In genomic region chr11:69640995-69641581, GRCh38 we compare ENCODE assay signal across 1 cellular context.
TF ChIP-seq lines count a peak whose summit lies in the region.

CCND1 (plus strand) TSS chr11:69641156; CDS start chr11:69641314, 158 bp downstream.

TF ChIP-seq in K562, 482 proteins besides CTCF, POLR2A, EP300 and RAD21 (continued from another document and continues in another):
- peak in 1 of 2 experiments; percentile 70; a peak in 1 of 4 replicates for TF ChIP-seq UBTF (IDR thresholded peaks at IDR 0.05; ENCODE audit: borderline replicate concordance in 1 of 2, low read depth in 2 of 2, low read length in 2 of 2)
- TF ChIP-seq TFE3 (CRISPR knock-in tag; IDR thresholded peaks at IDR 0.05): no peak
- 0 out of 2 replicates have a peak, but pooled peaks have one; percentile 49 for TF ChIP-seq NR2C2 (CRISPR knock-in tag; IDR thresholded peaks at IDR 0.05)
- TF ChIP-seq NR2C2 (tag; IDR thresholded peaks at IDR 0.05): no peak
- TF ChIP-seq ZNF165 (CRISPR knock-in tag; IDR thresholded peaks at IDR 0.05; ENCODE audit: borderline replicate concordance): no peak
- peak; percentile 81 for TF ChIP-seq RBFOX2 (IDR thresholded peaks at IDR 0.05; ENCODE audit: low read depth, low read length)
- TF ChIP-seq HCFC1 (IDR thresholded peaks at IDR 0.05; ENCODE audit: low read depth, low read length): no peak
- no peak for TF ChIP-seq SIX5 (IDR thresholded peaks at IDR 0.05; ENCODE audit: borderline replicate concordance in 1 of 2, insufficient read depth in 1 of 2, low read depth in 1 of 2, low read length in 2 of 2)
- 0 out of 2 replicates have a peak, but pooled peaks have one; percentile 23 for TF ChIP-seq SMARCE1 (IDR thresholded peaks at IDR 0.05)
- TF ChIP-seq BRF2 (IDR thresholded peaks at IDR 0.05; ENCODE audit: borderline replicate concordance, insufficient read depth, insufficient read length): no peak
- TF ChIP-seq RREB1 (CRISPR knock-in tag; IDR thresholded peaks at IDR 0.05): no peak
- no peak for TF ChIP-seq TCF3 (CRISPR knock-in tag; IDR thresholded peaks at IDR 0.05)
- no peak for TF ChIP-seq EP400 (IDR thresholded peaks at IDR 0.05)
- TF ChIP-seq ZBTB43 (CRISPR knock-in tag; IDR thresholded peaks at IDR 0.05): no peak
- TF ChIP-seq NRF1 (conservative IDR thresholded peaks at IDR 0.05 in 1 of 2, IDR thresholded peaks at IDR 0.05 in 1 of 2): peak; percentile 34 to 56; a peak in 2 of 4 replicates
- no peak for TF ChIP-seq FOXA3 (CRISPR knock-in tag; conservative IDR thresholded peaks at IDR 0.05 in 1 of 2, IDR thresholded peaks at IDR 0.05 in 1 of 2)
- no peak for TF ChIP-seq BDP1 (IDR thresholded peaks at IDR 0.05; ENCODE audit: insufficient read depth, insufficient read length)
- TF ChIP-seq PCBP2 (IDR thresholded peaks at IDR 0.05; ENCODE audit: low read depth, low read length, poor library complexity, severe bottlenecking): no peak
- peak; percentile 93 for TF ChIP-seq VEZF1 (CRISPR knock-in tag; IDR thresholded peaks at IDR 0.05)
- 0 out of 2 replicates have a peak, but pooled peaks have one; percentile 61 for TF ChIP-seq ZNF511 (CRISPR knock-in tag; IDR thresholded peaks at IDR 0.05)
- no peak for TF ChIP-seq ID3 (CRISPR knock-in tag; IDR thresholded peaks at IDR 0.05)
- no peak for TF ChIP-seq ID3 (tag; IDR thresholded peaks at IDR 0.05)
- TF ChIP-seq XRCC3 (IDR thresholded peaks at IDR 0.05): no peak
- TF ChIP-seq HOXB6 (CRISPR knock-in tag; IDR thresholded peaks at IDR 0.05; ENCODE audit: borderline replicate concordance): no peak
- no peak for TF ChIP-seq NBN (IDR thresholded peaks at IDR 0.05; ENCODE audit: low read depth)
- no peak for TF ChIP-seq ZBTB12 (CRISPR knock-in tag; IDR thresholded peaks at IDR 0.05)
- TF ChIP-seq ZNF3 (CRISPR knock-in tag; IDR thresholded peaks at IDR 0.05): no peak
- no peak for TF ChIP-seq MTF1 (CRISPR knock-in tag; IDR thresholded peaks at IDR 0.05; ENCODE audit: borderline replicate concordance)
- peak; percentile 11; the same call in 1 of the 2 replicates for TF ChIP-seq BCOR (IDR thresholded peaks at IDR 0.05)
- no peak for TF ChIP-seq ETS2 (tag; IDR thresholded peaks at IDR 0.05; ENCODE audit: borderline replicate concordance, poor library complexity, severe bottlenecking)
- no peak for TF ChIP-seq SNRNP70 (optimal IDR thresholded peaks at IDR 0.05; ENCODE audit: low read depth, low read length)
- no peak for TF ChIP-seq ESRRB (CRISPR knock-in tag; IDR thresholded peaks at IDR 0.05; ENCODE audit: borderline replicate concordance)
- no peak for TF ChIP-seq RNF219 (CRISPR knock-in tag; IDR thresholded peaks at IDR 0.05)
- TF ChIP-seq CREB5 (CRISPR knock-in tag; IDR thresholded peaks at IDR 0.05): no peak
- TF ChIP-seq ARID2 (IDR thresholded peaks at IDR 0.05): no peak
- TF ChIP-seq SETDB1 (IDR thresholded peaks at IDR 0.05; ENCODE audit: low read length): no peak
- TF ChIP-seq KDM5B (IDR thresholded peaks at IDR 0.05; ENCODE audit: insufficient replicate concordance, low read depth, low read length): peak; percentile 78
- peak; percentile 31; the same call in 1 of the 2 replicates for TF ChIP-seq CTBP1 (IDR thresholded peaks at IDR 0.05; ENCODE audit: borderline replicate concordance)
- no peak for TF ChIP-seq ZNF699 (CRISPR knock-in tag; IDR thresholded peaks at IDR 0.05; ENCODE audit: insufficient replicate concordance)
- TF ChIP-seq GABPA (tag; conservative IDR thresholded peaks at IDR 0.05; ENCODE audit: low read depth): no peak
- no peak; the same call in 1 of the 2 replicates for TF ChIP-seq MYC (IDR thresholded peaks at IDR 0.05; ENCODE audit: low read depth, low read length)
- no peak for TF ChIP-seq MYC (CRISPR knock-in tag; IDR thresholded peaks at IDR 0.05; ENCODE audit: borderline replicate concordance, low read depth)
